In genomic region chr6:26029570-26029856, GRCh38 we compare ENCODE assay signal across 13 cellular contexts. TPM values are rescaled to one million over a fixed set of nuclear protein-coding genes. Genes with fewer than 3 reads are reported as not detected.
DNase-seq lines count a peak whose midpoint lies in the region; TF ChIP-seq lines count a peak whose summit lies in the region.
"Had no signal": no experiment of that assay in that cellular context is flagged by ENCODE, and none has a peak within 500 bp of the region (broad histone marks: within the 10 kb centered on the region; RNA-seq: fewer than 3 reads in every experiment).

No MANE protein-coding gene starts in this region.

- H3K4ac ChIP-seq in neuronal stem cell (ENCODE audit: low read length), result no peak overlapping the region

- H3K4me2 ChIP-seq in Loucy (ENCODE audit: low read depth, low read length, poor library complexity, severe bottlenecking) (peak overlapping the region; percentile 73), neuronal stem cell (ENCODE audit: insufficient read depth, low read length, poor library complexity, severe bottlenecking) (no peak overlapping the region)

- H2BK120ac ChIP-seq in neuronal stem cell (ENCODE audit: low read depth, low read length), result no peak overlapping the region

- no peaks in the 10 kb centered on the region for H3K79me2 ChIP-seq in Loucy (ENCODE audit: insufficient read depth, low read length)

- H3K14ac ChIP-seq in neuronal stem cell (ENCODE audit: low read length), result no peak overlapping the region

- DNase-seq in activated CD4-positive, alpha-beta T cell treated with anti-CD3 and anti-CD28 coated beads, Interleukin-2, amount 10 ng/mL, durations not matched to agents 7 days and 5 days, result no peak
- DNase-seq in activated CD4-positive, alpha-beta T cell treated with anti-CD3 and anti-CD28 coated beads for 48 hours, result no peak
- no peak for DNase-seq in neuronal stem cell (ENCODE audit: low spot score)
- no peak for DNase-seq in activated effector memory CD4-positive, alpha-beta T cell treated with anti-CD3 and anti-CD28 coated beads, Interleukin-2, amount 50 U/mL, for 16 hours
- DNase-seq in NCI-H345 treated with DMSO at 0.1 percent for 48 hours (lab: John Stamatoyannopoulos, UW; ENCODE audit: unreplicated experiment), result no peak
- DNase-seq in GF-D8 (lab: John Stamatoyannopoulos, UW), result no peak
- DNase-seq: effector memory CD4-positive, alpha-beta T cell; foreskin fibroblast; NCI-H2081; thyroid gland had no signal

- H2BK15ac ChIP-seq in neuronal stem cell (ENCODE audit: low read length), result no peak overlapping the region

- no peak overlapping the region for H3K18ac ChIP-seq in neuronal stem cell (ENCODE audit: low read length)

- H3K27ac ChIP-seq in neuronal stem cell (replicated peaks; ENCODE audit: low read length), result peak overlapping the region; percentile 66
- H3K27ac ChIP-seq: thyroid gland had no signal

- H2AFZ ChIP-seq in Loucy (ENCODE audit: low read length) (no peak overlapping the region), neuronal stem cell (ENCODE audit: low read length) (no peak overlapping the region)

- H2AK5ac ChIP-seq in neuronal stem cell (ENCODE audit: low read depth, low read length), result no peak overlapping the region

- H3K9me3 Mint-ChIP-seq in activated CD4-positive, alpha-beta T cell treated with anti-CD3 and anti-CD28 coated beads, Interleukin-2, amount 10 ng/mL, durations not matched to agents 7 days and 5 days, result no peaks in the 10 kb centered on the region
- no peaks in the 10 kb centered on the region for H3K9me3 Mint-ChIP-seq in activated naive CD8-positive, alpha-beta T cell (ENCODE audit: low read depth)
- H3K9me3 Mint-ChIP-seq: activated T-helper 17 cell treated with anti-CD3 and anti-CD28 coated beads, Interleukin-2, amount 50 U/mL, for 72 hours had no signal

- no peaks in the 10 kb centered on the region for H4K20me1 ChIP-seq in Loucy (ENCODE audit: insufficient read depth, low read length, poor library complexity, severe bottlenecking)

- H2BK5ac ChIP-seq in neuronal stem cell (ENCODE audit: low read length), result no peak overlapping the region

- H3K4me1 ChIP-seq in Loucy (ENCODE audit: insufficient read depth, low read length, poor library complexity, severe bottlenecking), result peaks cover 53% of the 10 kb centered on the region
- peaks cover 6 to 31% of the 10 kb centered on the region in 2 donors for H3K4me1 ChIP-seq in neuronal stem cell (ENCODE audit: control insufficient read depth in 2 of 2, insufficient read depth in 1 of 2, low read depth in 1 of 2, low read length in 2 of 2)

- H3F3A ChIP-seq in Loucy (ENCODE audit: low read depth), result peaks cover 27% of the 10 kb centered on the region; the same call in 1 of the 2 replicates

- H3K4me3 ChIP-seq in Loucy (ENCODE audit: low read length, poor library complexity, severe bottlenecking), result peak overlapping the region; percentile 23
- no peak overlapping the region for H3K4me3 ChIP-seq in neuronal stem cell (ENCODE audit: low read length in 2 of 2)
- H3K4me3 ChIP-seq: thyroid gland had no signal

- H2BK12ac ChIP-seq in neuronal stem cell (ENCODE audit: low read length), result no peak overlapping the region

- H3K27ac Mint-ChIP-seq in activated CD4-positive, alpha-beta T cell treated with anti-CD3 and anti-CD28 coated beads, Interleukin-2, amount 10 ng/mL, durations not matched to agents 7 days and 5 days, result peak overlapping the region; percentile 100
- peak overlapping the region; percentile 34 for H3K27ac Mint-ChIP-seq in activated naive CD8-positive, alpha-beta T cell

- no peaks in the 10 kb centered on the region for H3K79me1 ChIP-seq in neuronal stem cell (ENCODE audit: low read depth, low read length)

- TF ChIP-seq CTCF in Loucy (conservative IDR thresholded peaks at IDR 0.05; ENCODE audit: low read length), result no peak

- no peak overlapping the region for H3K23ac ChIP-seq in neuronal stem cell (ENCODE audit: low read depth, low read length, poor library complexity)

- no peaks in the 10 kb centered on the region for H3K9me2 ChIP-seq in Loucy (replicated peaks; ENCODE audit: low read depth, low read length)

- H4K91ac ChIP-seq in neuronal stem cell (ENCODE audit: low read depth, low read length, poor library complexity), result no peak overlapping the region

- H3K4me1 Mint-ChIP-seq in activated CD4-positive, alpha-beta T cell treated with anti-CD3 and anti-CD28 coated beads, Interleukin-2, amount 10 ng/mL, durations not matched to agents 7 days and 5 days, result peaks cover 82% of the 10 kb centered on the region
- H3K4me1 Mint-ChIP-seq in activated naive CD8-positive, alpha-beta T cell (ENCODE audit: low read depth), result peaks cover 59% of the 10 kb centered on the region

- POLR2A ChIA-PET in activated CD4-positive, alpha-beta T cell treated with anti-CD3 and anti-CD28 coated beads, Interleukin-2, amount 10 ng/mL, durations not matched to agents 7 days and 5 days (lab: Charles Lee), result interaction anchor here (0.8 to 11.7 kb wide), 6 partner anchors 17 to 1861 kb away, joined by 4 to 504 read pairs (median 24); a partner anchor contains a TSS

- H3K4me3 Mint-ChIP-seq in activated CD4-positive, alpha-beta T cell treated with anti-CD3 and anti-CD28 coated beads, Interleukin-2, amount 10 ng/mL, durations not matched to agents 7 days and 5 days, result peak overlapping the region; percentile 65
- no peak overlapping the region for H3K4me3 Mint-ChIP-seq in activated naive CD8-positive, alpha-beta T cell

- peaks cover 2% of the 10 kb centered on the region for H3K36me3 Mint-ChIP-seq in activated CD4-positive, alpha-beta T cell treated with anti-CD3 and anti-CD28 coated beads, Interleukin-2, amount 10 ng/mL, durations not matched to agents 7 days and 5 days (ENCODE audit: low read depth)
- no peaks in the 10 kb centered on the region for H3K36me3 Mint-ChIP-seq in activated naive CD8-positive, alpha-beta T cell

- H3K9me3 ChIP-seq in Loucy (ENCODE audit: insufficient read depth, low read depth, low read length), result no peaks in the 10 kb centered on the region
- H3K9me3 ChIP-seq in neuronal stem cell (replicated peaks in 1 of 2; ENCODE audit: control insufficient read depth in 2 of 2, insufficient read depth in 1 of 2, low read depth in 1 of 2, low read length in 2 of 2), result no peaks in the 10 kb centered on the region
- H3K9me3 ChIP-seq: thyroid gland had no signal

- peaks cover 3% of the 10 kb centered on the region for H3K27me3 Mint-ChIP-seq in activated CD4-positive, alpha-beta T cell treated with anti-CD3 and anti-CD28 coated beads, Interleukin-2, amount 10 ng/mL, durations not matched to agents 7 days and 5 days
- no peaks in the 10 kb centered on the region for H3K27me3 Mint-ChIP-seq in activated naive CD8-positive, alpha-beta T cell
- H3K27me3 Mint-ChIP-seq: activated T-helper 17 cell treated with anti-CD3 and anti-CD28 coated beads, Interleukin-2, amount 50 U/mL, for 72 hours had no signal

- H3K27me3 ChIP-seq in Loucy (ENCODE audit: insufficient read depth, low read length, poor library complexity, severe bottlenecking), result no peaks in the 10 kb centered on the region
- H3K27me3 ChIP-seq in neuronal stem cell (ENCODE audit: control insufficient read depth in 3 of 3, insufficient read depth in 3 of 3, low read depth in 1 of 3, low read length in 3 of 3), result no peaks in the 10 kb centered on the region
- H3K27me3 ChIP-seq: thyroid gland had no signal

- H3K36me3 ChIP-seq in Loucy (ENCODE audit: insufficient read depth, low read length) (no peaks in the 10 kb centered on the region), neuronal stem cell (replicated peaks in 1 of 2; ENCODE audit: control insufficient read depth in 2 of 2, insufficient read depth in 2 of 2, low read length in 2 of 2) (no peaks in the 10 kb centered on the region)
- H3K36me3 ChIP-seq: thyroid gland had no signal

- H3K9ac ChIP-seq in Loucy (ENCODE audit: low read depth, low read length, poor library complexity, severe bottlenecking), result peak overlapping the region; percentile 95
- no peak overlapping the region for H3K9ac ChIP-seq in neuronal stem cell (ENCODE audit: low read depth, low read length, poor library complexity)

- no peak overlapping the region for H4K8ac ChIP-seq in neuronal stem cell (ENCODE audit: low read depth, low read length)

- CTCF ChIA-PET in activated CD4-positive, alpha-beta T cell treated with anti-CD3 and anti-CD28 coated beads, Interleukin-2, amount 10 ng/mL, durations not matched to agents 7 days and 5 days (lab: Charles Lee), result interaction anchor here (0.8 to 11.3 kb wide), 3 partner anchors 9 to 37 kb away, joined by 3 to 121 read pairs (median 3); a partner anchor contains a TSS

RNA-seq across cellular contexts. Expression of gene HFE, which starts 57.7 kb away (rescaled TPM):
- total RNA-seq in activated CD4-positive, alpha-beta T cell treated with anti-CD3 and anti-CD28 coated beads, Interleukin-2, amount 10 ng/mL, durations not matched to agents 7 days and 5 days, result 1 to 10 TPM; 3.0 to 3.5 TPM
- 0.54 TPM for polyA plus RNA-seq in neuronal stem cell (2013, experiment 1 of 2)
- polyA plus RNA-seq in neuronal stem cell (2013, experiment 2 of 2), result 0.35 TPM
